Comparison of ENCODE assay signal across 21 cellular contexts in genomic region chr18:59932401-59932800, GRCh38.
"Had no signal": no experiment of that assay in that cellular context is flagged by ENCODE, and none has a peak within 500 bp of the region (broad histone marks: within the 10 kb centered on the region; RNA-seq: fewer than 3 reads in every experiment).

No MANE protein-coding gene starts in this region.

- H3K9me3 ChIP-seq: ovary, testis, transverse colon had no signal

- H3K4me3 ChIP-seq: coronary artery, hepatocyte, lung, ovary, testis, transverse colon had no signal

- H3K27me3 ChIP-seq: hepatocyte, ovary, testis, transverse colon had no signal

- H3K27ac ChIP-seq: coronary artery, hepatocyte, ovary, testis, transverse colon had no signal

- H3K27me3 Mint-ChIP-seq: stimulated activated naive B cell treated with anti-CD40 and anti-IgM and Interleukin-4, amounts not matched to agents 10 μg/mL and 1 μg/mL and 100 μg/mL, for 72 hours had no signal

- H3K27ac Mint-ChIP-seq: naive thymus-derived CD4-positive, alpha-beta T cell; nephron progenitor cell; stimulated activated naive CD8-positive, alpha-beta T cell treated with anti-CD3 and anti-CD28 coated beads, Interleukin-15, amount 100 ng/mL, for 72 hours had no signal

- H3K4me2 ChIP-seq: hepatocyte had no signal

- H3K4me1 ChIP-seq: testis, transverse colon had no signal

- H3K36me3 ChIP-seq: ovary, transverse colon had no signal

- H3K36me3 Mint-ChIP-seq: naive thymus-derived CD4-positive, alpha-beta T cell; stimulated activated naive B cell treated with anti-CD40 and anti-IgM and Interleukin-4, amounts not matched to agents 10 μg/mL and 1 μg/mL and 100 μg/mL, for 72 hours had no signal

- H3K4me3 Mint-ChIP-seq: naive thymus-derived CD4-positive, alpha-beta T cell; nephron progenitor cell; stimulated activated naive B cell treated with anti-CD40 and anti-IgM and Interleukin-4, amounts not matched to agents 10 μg/mL and 1 μg/mL and 100 μg/mL, for 72 hours; stimulated activated naive CD8-positive, alpha-beta T cell treated with anti-CD3 and anti-CD28 coated beads, Interleukin-15, amount 100 ng/mL, for 72 hours had no signal

- DNase-seq: effector CD4-positive, alpha-beta T cell; foreskin melanocyte; kidney; left cardiac atrium; left ventricle myocardium superior; mesenchymal stem cell; midbrain; naive thymus-derived CD4-positive, alpha-beta T cell; nephron progenitor cell; ovary; right cardiac atrium; stimulated activated CD4-positive, alpha-beta T cell treated with anti-CD3 and anti-CD28 coated beads, Interleukin-15, amount 100 ng/mL, for 24 hours; stimulated activated CD4-positive, alpha-beta T cell treated with anti-CD3 and anti-CD28 coated beads, Interleukin-1b, Interleukin-23, amount 100 ng/mL, for 48 hours; stimulated activated CD4-positive, alpha-beta T cell treated with anti-CD3 and anti-CD28 coated beads, Interleukin-4, amount 100 ng/mL, for 24 hours; stimulated activated naive B cell treated with anti-CD40 and anti-IgM and Interleukin-4, amounts not matched to agents 10 μg/mL and 1 μg/mL and 100 μg/mL, for 72 hours; stimulated activated naive CD8-positive, alpha-beta T cell treated with anti-CD3 and anti-CD28 coated beads, Interleukin-15, amount 100 ng/mL, for 72 hours; testis; transverse colon had no signal

- H3K9me3 Mint-ChIP-seq: naive thymus-derived CD4-positive, alpha-beta T cell; nephron progenitor cell; stimulated activated naive B cell treated with anti-CD40 and anti-IgM and Interleukin-4, amounts not matched to agents 10 μg/mL and 1 μg/mL and 100 μg/mL, for 72 hours; stimulated activated naive CD8-positive, alpha-beta T cell treated with anti-CD3 and anti-CD28 coated beads, Interleukin-15, amount 100 ng/mL, for 72 hours had no signal
